Comparison of ENCODE assay signal across 7 cellular contexts in the genomic region with DNA sequence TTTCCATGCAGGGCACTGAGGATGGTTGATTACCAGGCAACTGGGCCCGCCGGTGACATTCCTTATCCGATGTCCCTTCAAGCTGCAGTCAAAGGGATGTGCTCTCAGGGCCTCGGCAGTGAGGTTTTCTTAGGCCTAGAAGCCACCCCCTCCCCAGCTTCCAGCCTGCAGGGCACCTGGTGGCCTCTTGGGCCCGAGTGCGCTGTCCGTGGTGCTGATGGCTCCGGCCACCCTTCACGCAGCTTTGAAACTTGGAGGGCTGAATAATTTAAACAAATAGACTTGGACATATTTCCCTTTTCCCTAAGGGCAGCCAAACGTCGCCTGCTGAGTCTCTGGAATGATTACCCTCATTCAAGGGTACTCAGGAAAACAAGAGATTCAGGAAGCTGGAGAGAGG. TPM values are rescaled to one million over a fixed set of nuclear protein-coding genes. Genes with fewer than 3 reads are reported as not detected.
A peak's percentile ranks its signal among the peaks of the same experiment; 100 is the strongest.
DNase-seq lines count a peak whose midpoint lies in the region; ATAC-seq and TF ChIP-seq lines count a peak whose summit lies in the region.

No MANE protein-coding gene starts in this region.

- H3K23ac ChIP-seq in trophoblast cell (ENCODE audit: low read length), result no peak overlapping the region

- no peak overlapping the region for H2AFZ ChIP-seq in trophoblast cell (ENCODE audit: insufficient read depth, low read length, poor library complexity)

- H2BK5ac ChIP-seq in trophoblast cell (ENCODE audit: low read depth, low read length, poor library complexity), result no peak overlapping the region

- H3K4me3 ChIP-seq in LNCaP clone FGC (ENCODE audit: low read depth, low read length) (no peak overlapping the region), trophoblast cell (ENCODE audit: low read depth, low read length) (no peak overlapping the region)

- H2BK120ac ChIP-seq in trophoblast cell (ENCODE audit: insufficient read depth, low read length, poor library complexity), result no peak overlapping the region

- no peak overlapping the region for H2AK5ac ChIP-seq in trophoblast cell (ENCODE audit: low read length)

- H4K91ac ChIP-seq in trophoblast cell (ENCODE audit: low read depth, low read length), result no peak overlapping the region

- no peak overlapping the region for H3K18ac ChIP-seq in trophoblast cell (ENCODE audit: low read length)

- H3K4me1 ChIP-seq in trophoblast cell (ENCODE audit: control insufficient read depth in 1 of 2, insufficient read depth in 2 of 2, low read length in 2 of 2), result no peaks in the 10 kb centered on the region

- no peak overlapping the region for H4K12ac ChIP-seq in trophoblast cell (ENCODE audit: low read depth, low read length)

- ATAC-seq in GM21529 (IDR thresholded peaks at IDR 0.05; ENCODE audit: unreplicated experiment), result no peak

- H3K4me2 ChIP-seq in trophoblast cell (ENCODE audit: low read length), result no peak overlapping the region

- H3K79me2 ChIP-seq in trophoblast cell (ENCODE audit: control insufficient read depth, insufficient read depth, low read length, poor library complexity), result no peaks in the 10 kb centered on the region

- H3K14ac ChIP-seq in trophoblast cell (ENCODE audit: low read length), result no peak overlapping the region

- H3K36me3 Mint-ChIP-seq in activated CD4-positive, alpha-beta T cell treated with anti-CD3 and anti-CD28 coated beads, Interleukin-2, amount 10 ng/mL, durations not matched to agents 24 days and 14 days (ENCODE audit: low read depth), result no peaks in the 10 kb centered on the region

- H3K79me1 ChIP-seq in trophoblast cell (ENCODE audit: low read length), result no peaks in the 10 kb centered on the region

- no peak overlapping the region for H4K8ac ChIP-seq in trophoblast cell (ENCODE audit: low read depth, low read length)

- H2BK12ac ChIP-seq in trophoblast cell (ENCODE audit: low read length), result no peak overlapping the region

- no peak overlapping the region for H3K4me3 Mint-ChIP-seq in activated CD4-positive, alpha-beta T cell treated with anti-CD3 and anti-CD28 coated beads, Interleukin-2, amount 10 ng/mL, durations not matched to agents 24 days and 14 days

- H3K27ac ChIP-seq in trophoblast cell (ENCODE audit: low read depth, low read length), result no peak overlapping the region

- H3K27me3 ChIP-seq in trophoblast cell (ENCODE audit: insufficient read depth, low read length), result no peaks in the 10 kb centered on the region

- H3K9me3 Mint-ChIP-seq in activated CD4-positive, alpha-beta T cell treated with anti-CD3 and anti-CD28 coated beads, Interleukin-2, amount 10 ng/mL, durations not matched to agents 24 days and 14 days, result no peaks in the 10 kb centered on the region

- H3K36me3 ChIP-seq in trophoblast cell (ENCODE audit: control insufficient read depth in 1 of 2, insufficient read depth in 2 of 2, low read length in 2 of 2), result no peaks in the 10 kb centered on the region

- no peak overlapping the region for H3K27ac Mint-ChIP-seq in activated CD4-positive, alpha-beta T cell treated with anti-CD3 and anti-CD28 coated beads, Interleukin-2, amount 10 ng/mL, durations not matched to agents 24 days and 14 days

- H3K4me1 Mint-ChIP-seq in activated CD4-positive, alpha-beta T cell treated with anti-CD3 and anti-CD28 coated beads, Interleukin-2, amount 10 ng/mL, durations not matched to agents 24 days and 14 days, result peaks cover 5% of the 10 kb centered on the region

- TF ChIP-seq CTCF in GM12873 (IDR thresholded peaks at IDR 0.05; ENCODE audit: insufficient read depth, low read depth, low read length, missing control alignments), result peak; percentile 46
- peak; percentile 29; the same call in 1 of the 2 replicates for TF ChIP-seq CTCF in LNCaP clone FGC (IDR thresholded peaks at IDR 0.05; ENCODE audit: control insufficient read depth, extremely low read depth, insufficient read depth)

- WGBS in trophoblast cell (ENCODE audit: extremely low coverage, insufficient coverage, insufficient read length), result no CpG with 5 or more reads among the region's 11 CpGs

- DNase-seq in LNCaP clone FGC (ENCODE audit: low read depth) (no peak), fibroblast of peridontal ligament (ENCODE audit: extremely low read depth) (peak; percentile 41), trophoblast cell (peak; percentile 42 to 78), DMS114 treated with DMSO at 0.1 percent for 48 hours (lab: John Stamatoyannopoulos, UW; ENCODE audit: unreplicated experiment) (no peak)
- peak; percentile 86 for DNase-seq in activated CD4-positive, alpha-beta T cell treated with anti-CD3 and anti-CD28 coated beads, Interleukin-2, amount 10 ng/mL, durations not matched to agents 24 days and 14 days

- H3K27me3 Mint-ChIP-seq in activated CD4-positive, alpha-beta T cell treated with anti-CD3 and anti-CD28 coated beads, Interleukin-2, amount 10 ng/mL, durations not matched to agents 24 days and 14 days, result peaks cover 56% of the 10 kb centered on the region

- no peak overlapping the region for H3K9ac ChIP-seq in trophoblast cell (ENCODE audit: low read length)

- intact Hi-C loops in activated CD4-positive, alpha-beta T cell treated with anti-CD3 and anti-CD28 coated beads, Interleukin-2, amount 10 ng/mL, durations not matched to agents 24 days and 14 days (cut with micrococcal nuclease), result no loop called here

- H3K4ac ChIP-seq in trophoblast cell (ENCODE audit: low read depth, low read length), result no peak overlapping the region

- no peaks in the 10 kb centered on the region for H3K9me3 ChIP-seq in trophoblast cell (ENCODE audit: insufficient read depth, low read depth, low read length)

RNA-seq across cellular contexts. Expression of gene MLN, which starts 8.9 kb away (rescaled TPM):
- total RNA-seq in activated CD4-positive, alpha-beta T cell treated with anti-CD3 and anti-CD28 coated beads, Interleukin-2, amount 10 ng/mL, durations not matched to agents 24 days and 14 days, result not detected in 2 replicates
- 0.10 TPM in 1 of 2 replicates, not detected in the other for polyA plus RNA-seq in trophoblast cell (2013)

RNA-seq across cellular contexts. Expression of gene LEMD2, which starts 23.7 kb away (rescaled TPM):
- 64.3 and 66.4 TPM in 2 replicates for total RNA-seq in activated CD4-positive, alpha-beta T cell treated with anti-CD3 and anti-CD28 coated beads, Interleukin-2, amount 10 ng/mL, durations not matched to agents 24 days and 14 days
- polyA plus RNA-seq in trophoblast cell (2013), result 28.0 TPM in 2 replicates

Comparison
In these comparisons a context has a peak if more than half of its experiments do, and no peak if none do; other contexts are left out.
1. DNase-seq: peak in activated CD4-positive, alpha-beta T cell treated with anti-CD3 and anti-CD28 coated beads, Interleukin-2, amount 10 ng/mL, durations not matched to agents 24 days and 14 days (single experiment), fibroblast of peridontal ligament (single experiment) and trophoblast cell (2 of 2); none in LNCaP clone FGC (single experiment) and DMS114 treated with DMSO at 0.1 percent for 48 hours (single experiment).